ENCODE assay signal across 11 cellular contexts in genomic region chr6:31820051-31820389, GRCh38. TPM values are rescaled to one million over a fixed set of nuclear protein-coding genes. Genes with fewer than 3 reads are reported as not detected.
DNase-seq lines count a peak whose midpoint lies in the region; ATAC-seq and TF ChIP-seq lines count a peak whose summit lies in the region.
"Had no signal": no experiment of that assay in that cellular context is flagged by ENCODE, and none has a peak within 500 bp of the region (broad histone marks: within the 10 kb centered on the region; RNA-seq: fewer than 3 reads in every experiment).

No MANE protein-coding gene starts in this region.

- no peak overlapping the region for H2BK15ac ChIP-seq in mesendoderm (replicated peaks; ENCODE audit: low read depth)

- H2AK5ac ChIP-seq in mesendoderm (ENCODE audit: low read length), result no peak overlapping the region

- H3K36me3 ChIP-seq in adrenal gland (replicated peaks in 1 of 2) (no peaks in the 10 kb centered on the region), mesendoderm (ENCODE audit: control insufficient read depth, insufficient read depth, low read length) (no peaks in the 10 kb centered on the region), thyroid gland (no peaks in the 10 kb centered on the region)

- no peak overlapping the region for H4K8ac ChIP-seq in mesendoderm (ENCODE audit: low read depth, low read length)

- H3K79me2 ChIP-seq in mesendoderm (ENCODE audit: control insufficient read depth, insufficient read depth, low read length), result peaks cover 3% of the 10 kb centered on the region

- no peak overlapping the region for H3K4me3 ChIP-seq in adrenal gland
- no peak overlapping the region for H3K4me3 ChIP-seq in mesendoderm (ENCODE audit: low read length)
- no peak overlapping the region for H3K4me3 ChIP-seq in thyroid gland (replicated peaks in 1 of 3)

- H4K5ac ChIP-seq in mesendoderm (ENCODE audit: low read length), result no peak overlapping the region

- TF ChIP-seq CTCF in adrenal gland (IDR thresholded peaks at IDR 0.05) (no peak), thyroid gland (IDR thresholded peaks at IDR 0.05) (no peak)

- H3K9me3 ChIP-seq in adrenal gland (replicated peaks in 1 of 3), result no peaks in the 10 kb centered on the region
- H3K9me3 ChIP-seq in thyroid gland, result no peaks in the 10 kb centered on the region

- H2BK5ac ChIP-seq in mesendoderm (ENCODE audit: low read length), result no peak overlapping the region

- H3K4me1 Mint-ChIP-seq in activated naive CD4-positive, alpha-beta T cell treated with anti-CD3 and anti-CD28 coated beads, Interleukin-2, amount 10 ng/mL, durations not matched to agents 7 days and 5 days, result peaks cover 58% of the 10 kb centered on the region

- DNase-seq in activated naive CD4-positive, alpha-beta T cell treated with anti-CD3 and anti-CD28 coated beads, Interleukin-2, amount 10 ng/mL, durations not matched to agents 7 days and 5 days, result no peak
- no peak for DNase-seq in activated naive CD4-positive, alpha-beta T cell treated with anti-CD3 and anti-CD28 coated beads, Interleukin-2, amount 50 U/mL, for 16 hours
- DNase-seq in adrenal gland (no peak), mesendoderm (no peak), thyroid gland (no peak), NCI-H1436 treated with DMSO at 0.1 percent for 48 hours (lab: John Stamatoyannopoulos, UW) (no peak)
- DNase-seq in stimulated activated CD4-positive, alpha-beta T cell treated with anti-CD3 and anti-CD28 coated beads, Interleukin-2, amount 100 ng/mL, for 24 hours, result no peak
- DNase-seq: activated gamma-delta T cell; NCI-H1048; stimulated activated CD4-positive, alpha-beta T cell treated with anti-CD3 and anti-CD28 coated beads, Interleukin-4, amount 100 ng/mL, for 4 hours had no signal

- H3K27ac Mint-ChIP-seq in activated naive CD4-positive, alpha-beta T cell treated with anti-CD3 and anti-CD28 coated beads, Interleukin-2, amount 10 ng/mL, durations not matched to agents 7 days and 5 days, result peak overlapping the region; percentile 87

- H3K27me3 ChIP-seq in adrenal gland (no peaks in the 10 kb centered on the region), mesendoderm (ENCODE audit: insufficient read depth, low read length, poor library complexity) (no peaks in the 10 kb centered on the region), thyroid gland (no peaks in the 10 kb centered on the region)

- H3K4me1 ChIP-seq in adrenal gland (replicated peaks in 1 of 2), result peaks cover 24 to 54% of the 10 kb centered on the region in 2 donors
- H3K4me1 ChIP-seq in mesendoderm (ENCODE audit: control insufficient read depth, low read depth, low read length), result no peaks in the 10 kb centered on the region
- H3K4me1 ChIP-seq in thyroid gland, result peaks cover 44 to 63% of the 10 kb centered on the region in 2 donors

- no peaks in the 10 kb centered on the region for H3K27me3 Mint-ChIP-seq in activated naive CD4-positive, alpha-beta T cell treated with anti-CD3 and anti-CD28 coated beads, Interleukin-2, amount 10 ng/mL, durations not matched to agents 7 days and 5 days

- H3K27ac ChIP-seq in adrenal gland, result peak overlapping the region; percentile 18 to 100 (median 77)
- H3K27ac ChIP-seq in mesendoderm (ENCODE audit: low read depth, low read length), result no peak overlapping the region
- H3K27ac ChIP-seq in thyroid gland, result peak overlapping the region; percentile 65 to 100 (median 99)

- H3K9ac ChIP-seq in mesendoderm (ENCODE audit: low read length), result peak overlapping the region; percentile 29

- H3K18ac ChIP-seq in mesendoderm (ENCODE audit: low read length), result no peak overlapping the region

- peak overlapping the region; percentile 49 for H3K56ac ChIP-seq in mesendoderm (ENCODE audit: low read length)

- H3K4ac ChIP-seq in mesendoderm (ENCODE audit: low read depth, low read length), result no peak overlapping the region

- no peak overlapping the region for H2BK120ac ChIP-seq in mesendoderm (ENCODE audit: low read depth, low read length)

- WGBS in adrenal gland, 4 donors, result 92 to 100% (median 93%) methylated on average over 3 of the region's 3 CpGs
- no CpG with 5 or more reads among the region's 3 CpGs for WGBS in mesendoderm (ENCODE audit: extremely low coverage, insufficient coverage, low lambda C conversion rate)
- 92 to 95% methylated on average over 3 of the region's 3 CpGs for WGBS in thyroid gland, 2 donors

- intact Hi-C loops in adrenal gland (cut with DNase I) (no loop called here), thyroid gland (cut with DNase I) (no loop called here)

- H3K9me3 Mint-ChIP-seq in activated naive CD4-positive, alpha-beta T cell treated with anti-CD3 and anti-CD28 coated beads, Interleukin-2, amount 10 ng/mL, durations not matched to agents 7 days and 5 days, result no peaks in the 10 kb centered on the region

- peak overlapping the region; percentile 51 for H3K4me3 Mint-ChIP-seq in activated naive CD4-positive, alpha-beta T cell treated with anti-CD3 and anti-CD28 coated beads, Interleukin-2, amount 10 ng/mL, durations not matched to agents 7 days and 5 days

- peaks cover 18% of the 10 kb centered on the region for H3K36me3 Mint-ChIP-seq in activated naive CD4-positive, alpha-beta T cell treated with anti-CD3 and anti-CD28 coated beads, Interleukin-2, amount 10 ng/mL, durations not matched to agents 7 days and 5 days

- CTCF ChIA-PET in activated naive CD4-positive, alpha-beta T cell treated with anti-CD3 and anti-CD28 coated beads, Interleukin-2, amount 10 ng/mL, durations not matched to agents 7 days and 5 days (lab: Charles Lee), result interaction anchor here (0.6 to 0.9 kb wide), 2 partner anchors 81 to 298 kb away, joined by 3 read pairs; no protein-coding TSS in a partner anchor

- no peak for ATAC-seq in HG03571 (IDR thresholded peaks at IDR 0.05; ENCODE audit: unreplicated experiment)

- H3K79me1 ChIP-seq in mesendoderm (ENCODE audit: low read length), result peaks cover 4% of the 10 kb centered on the region

- peak overlapping the region; percentile 80 for H3K23ac ChIP-seq in mesendoderm (ENCODE audit: low read length)

- TF ChIP-seq POLR2A in adrenal gland (IDR thresholded peaks at IDR 0.05), result no peak
- no peak for TF ChIP-seq POLR2A in thyroid gland (IDR thresholded peaks at IDR 0.05)

- no peak overlapping the region for H3K4me2 ChIP-seq in mesendoderm (ENCODE audit: low read length)

RNA-seq across cellular contexts. Expression of gene HSPA1A, which starts 4.7 kb away (rescaled TPM):
- total RNA-seq in adrenal gland (100 to 1,000 TPM; 153 to 261 (median 217) TPM), thyroid gland (100 to 1,000 TPM; 148 to 320 (median 190) TPM)
- 10 to 100 TPM; 48.5 to 89.4 (median 84.3) TPM for polyA plus RNA-seq in adrenal gland
- 37.1 TPM for polyA plus RNA-seq in mesendoderm (2013, experiment 1 of 2)
- polyA plus RNA-seq in mesendoderm (2013, experiment 2 of 2), result 40.9 TPM

RNA-seq across cellular contexts. Expression of gene HSPA1L, which starts 4.9 kb away (rescaled TPM):
- total RNA-seq in adrenal gland (1 to 10 TPM in 7 of 8 donors, under 1 TPM in 1; 0.79 to 3.6 (median 1.9) TPM), thyroid gland (1 to 10 TPM; 3.5 to 4.1 (median 3.9) TPM)
- polyA plus RNA-seq in adrenal gland, result 1 to 10 TPM; 1.0 to 5.3 (median 1.1) TPM
- 0.83 TPM for polyA plus RNA-seq in mesendoderm (2013, experiment 1 of 2)
- polyA plus RNA-seq in mesendoderm (2013, experiment 2 of 2), result 0.98 TPM

RNA-seq across cellular contexts. Expression of gene HSPA1B, which starts 7.5 kb away (rescaled TPM):
- total RNA-seq in adrenal gland (100 to 1,000 TPM; 156 to 424 (median 244) TPM), thyroid gland (100 to 1,000 TPM; 194 to 330 (median 256) TPM)
- polyA plus RNA-seq in adrenal gland, result 100 to 1,000 TPM in 1 of 3 donors, 10 to 100 TPM in 2; 29.0 to 102 (median 38.6) TPM
- 23.9 TPM for polyA plus RNA-seq in mesendoderm (2013, experiment 1 of 2)
- 22.5 TPM for polyA plus RNA-seq in mesendoderm (2013, experiment 2 of 2)

RNA-seq across cellular contexts. Expression of gene LSM2, which starts 13.3 kb away (rescaled TPM):
- total RNA-seq in adrenal gland, result 10 to 100 TPM; 38.2 to 61.3 (median 44.6) TPM
- 10 to 100 TPM; 28.0 to 55.2 (median 42.8) TPM for polyA plus RNA-seq in adrenal gland
- polyA plus RNA-seq in mesendoderm (2013, experiment 1 of 2), result 153 TPM
- polyA plus RNA-seq in mesendoderm (2013, experiment 2 of 2), result 155 TPM
- total RNA-seq in thyroid gland, result 10 to 100 TPM; 29.2 to 48.4 (median 36.5) TPM

RNA-seq across cellular contexts. Expression of gene VARS1, which starts 24.5 kb away (rescaled TPM):
- 10 to 100 TPM; 37.8 to 90.8 (median 55.9) TPM for total RNA-seq in adrenal gland
- 10 to 100 TPM; 58.6 to 74.6 (median 59.2) TPM for polyA plus RNA-seq in adrenal gland
- polyA plus RNA-seq in mesendoderm (2013, experiment 1 of 2), result 63.4 TPM
- 64.0 TPM for polyA plus RNA-seq in mesendoderm (2013, experiment 2 of 2)
- 100 to 1,000 TPM in 1 of 4 donors, 10 to 100 TPM in 3; 33.8 to 120 (median 39.9) TPM for total RNA-seq in thyroid gland
